Comparison of ENCODE assay signal across 18 cellular contexts in genomic region chr10:9010931-9011670, GRCh38.
"Had no signal": no experiment of that assay in that cellular context is flagged by ENCODE, and none has a peak within 500 bp of the region (broad histone marks: within the 10 kb centered on the region; RNA-seq: fewer than 3 reads in every experiment).

No MANE protein-coding gene starts in this region.

- FAIRE-seq: endometrium had no signal

- H3K79me2 ChIP-seq: parathyroid adenoma had no signal

- H3K9ac ChIP-seq: parathyroid adenoma had no signal

- H3K9me3 ChIP-seq: ascending aorta, colonic mucosa, left lung, mucosa of descending colon, tibial nerve, vagina had no signal

- H3K27me3 ChIP-seq: ascending aorta, cardiac muscle cell, colonic mucosa, left lung, tibial nerve, vagina had no signal

- H3K9me3 Mint-ChIP-seq: activated CD4-positive, alpha-beta T cell treated with anti-CD3 and anti-CD28 coated beads, Interleukin-2, amount 10 ng/mL, durations not matched to agents 24 days and 14 days; memory B cell; stimulated activated memory B cell treated with anti-CD40 and anti-IgM and Interleukin-4, amounts not matched to agents 10 μg/mL and 1 μg/mL and 100 μg/mL, for 72 hours had no signal

- DNase-seq: activated CD8-positive, alpha-beta memory T cell treated with anti-CD3 and anti-CD28 coated beads, Interleukin-2, amount 10 ng/mL, durations not matched to agents 7 days and 5 days; activated T-cell treated with anti-CD3 and anti-CD28 coated beads, Interleukin-2, amount 50 U/mL, for 48 hours; colonic mucosa; islet precursor cell; left lung; mucosa of descending colon; stimulated activated CD4-positive, alpha-beta T cell treated with anti-CD3 and anti-CD28 coated beads, Interleukin-2, amount 100 ng/mL, for 48 hours had no signal

- H3K4me1 ChIP-seq: ascending aorta, colonic mucosa, left lung, parathyroid adenoma, tibial nerve, vagina had no signal

- H2AFZ ChIP-seq: parathyroid adenoma had no signal

- H3K4me1 Mint-ChIP-seq: memory B cell; stimulated activated memory B cell treated with anti-CD40 and anti-IgM and Interleukin-4, amounts not matched to agents 10 μg/mL and 1 μg/mL and 100 μg/mL, for 72 hours had no signal

- H3K27ac Mint-ChIP-seq: activated CD4-positive, alpha-beta T cell treated with anti-CD3 and anti-CD28 coated beads, Interleukin-2, amount 10 ng/mL, durations not matched to agents 24 days and 14 days; memory B cell; stimulated activated memory B cell treated with anti-CD40 and anti-IgM and Interleukin-4, amounts not matched to agents 10 μg/mL and 1 μg/mL and 100 μg/mL, for 72 hours had no signal

- H3K36me3 ChIP-seq: ascending aorta, cardiac muscle cell, colonic mucosa, left lung, tibial nerve, vagina had no signal

- H3K4me3 ChIP-seq: ascending aorta, cardiac muscle cell, colonic mucosa, left lung, mucosa of descending colon, tibial nerve, vagina had no signal

- H3K4me3 Mint-ChIP-seq: activated CD4-positive, alpha-beta T cell treated with anti-CD3 and anti-CD28 coated beads, Interleukin-2, amount 10 ng/mL, durations not matched to agents 24 days and 14 days; activated CD8-positive, alpha-beta memory T cell treated with anti-CD3 and anti-CD28 coated beads, Interleukin-2, amount 10 ng/mL, durations not matched to agents 7 days and 5 days; memory B cell; stimulated activated memory B cell treated with anti-CD40 and anti-IgM and Interleukin-4, amounts not matched to agents 10 μg/mL and 1 μg/mL and 100 μg/mL, for 72 hours had no signal

- H3K27ac ChIP-seq: ascending aorta, cardiac muscle cell, colonic mucosa, left lung, parathyroid adenoma, tibial nerve, vagina had no signal

- ATAC-seq: esophagus mucosa; left lung; mucosa of descending colon; stimulated activated memory B cell treated with anti-CD40 and anti-IgM and Interleukin-4, amounts not matched to agents 10 μg/mL and 1 μg/mL and 100 μg/mL, for 72 hours had no signal

- H3K36me3 Mint-ChIP-seq: activated CD8-positive, alpha-beta memory T cell treated with anti-CD3 and anti-CD28 coated beads, Interleukin-2, amount 10 ng/mL, durations not matched to agents 7 days and 5 days; memory B cell; naive thymus-derived CD8-positive, alpha-beta T cell; stimulated activated memory B cell treated with anti-CD40 and anti-IgM and Interleukin-4, amounts not matched to agents 10 μg/mL and 1 μg/mL and 100 μg/mL, for 72 hours had no signal

- H3K27me3 Mint-ChIP-seq: activated CD4-positive, alpha-beta T cell treated with anti-CD3 and anti-CD28 coated beads, Interleukin-2, amount 10 ng/mL, durations not matched to agents 24 days and 14 days; activated CD8-positive, alpha-beta memory T cell treated with anti-CD3 and anti-CD28 coated beads, Interleukin-2, amount 10 ng/mL, durations not matched to agents 7 days and 5 days; memory B cell; stimulated activated memory B cell treated with anti-CD40 and anti-IgM and Interleukin-4, amounts not matched to agents 10 μg/mL and 1 μg/mL and 100 μg/mL, for 72 hours had no signal
